1 cellular context compared by ENCODE assay signal in the genomic region with DNA sequence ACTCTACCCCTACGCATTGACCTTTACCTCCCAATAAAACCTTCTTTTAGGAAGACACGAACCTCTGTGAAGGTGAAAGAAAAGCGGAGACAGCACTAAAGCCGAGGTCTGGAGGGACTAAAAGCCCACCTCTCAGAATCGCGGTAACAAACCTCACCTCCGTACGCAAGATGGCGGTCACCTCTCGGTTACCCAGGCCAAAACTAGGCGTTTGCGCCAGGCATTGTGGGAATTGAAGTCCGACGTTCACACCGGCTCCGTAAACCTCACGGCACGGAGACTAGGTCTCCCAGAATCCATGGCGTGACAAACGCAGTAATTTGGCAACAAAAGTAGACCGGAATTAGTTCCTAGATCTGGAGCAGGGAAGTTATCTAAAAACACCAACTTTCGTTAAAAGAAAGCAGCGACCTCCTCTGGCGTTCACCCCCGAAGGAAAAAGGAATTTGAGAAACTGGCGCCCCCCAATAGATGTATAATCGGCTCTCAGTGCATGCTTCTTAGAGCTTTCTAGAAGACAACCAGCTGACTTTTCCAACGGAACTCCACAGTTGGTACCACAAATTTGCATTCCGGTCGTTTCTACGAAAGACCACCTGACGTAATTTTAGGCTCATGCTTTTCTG.
A peak's percentile ranks its signal among the peaks of the same experiment; 100 is the strongest.
TF ChIP-seq lines count a peak whose summit lies in the region.

N4BP2L2 (minus strand) TSS at position 175 of the 626 bp plus-strand sequence. CDS start 1,768 bp downstream, outside the sequence.

TF ChIP-seq in GM12878, 131 proteins besides CTCF, POLR2A, EP300 and RAD21 (continued from another document and continues in another):
- TF ChIP-seq ZNF687 (IDR thresholded peaks at IDR 0.05), result peak; percentile 58
- peak; percentile 89 for TF ChIP-seq NBN (IDR thresholded peaks at IDR 0.05)
- peak; percentile 93 for TF ChIP-seq NR2C1 (IDR thresholded peaks at IDR 0.05)
- TF ChIP-seq ATF7 (IDR thresholded peaks at IDR 0.05; ENCODE audit: low read depth), result peak; percentile 40; the same call in 1 of the 2 replicates
- TF ChIP-seq PML (IDR thresholded peaks at IDR 0.05; ENCODE audit: low read length), result peak; percentile 95
- TF ChIP-seq EGR1 (IDR thresholded peaks at IDR 0.05; ENCODE audit: borderline replicate concordance in 1 of 2, low read depth in 2 of 2, low read length in 2 of 2), result peak in 1 of 2 experiments; percentile 81; a peak in 1 of 3 replicates
- TF ChIP-seq GATAD2B (conservative IDR thresholded peaks at IDR 0.05; ENCODE audit: low read depth), result peak; percentile 56; the same call in 1 of the 2 replicates
- TF ChIP-seq GABPA (IDR thresholded peaks at IDR 0.05; ENCODE audit: low read depth), result peak; percentile 75
- TF ChIP-seq RBBP5 (conservative IDR thresholded peaks at IDR 0.05), result 0 out of 2 replicates have a peak, but pooled peaks have one; percentile 36
- TF ChIP-seq, protein P1, sequence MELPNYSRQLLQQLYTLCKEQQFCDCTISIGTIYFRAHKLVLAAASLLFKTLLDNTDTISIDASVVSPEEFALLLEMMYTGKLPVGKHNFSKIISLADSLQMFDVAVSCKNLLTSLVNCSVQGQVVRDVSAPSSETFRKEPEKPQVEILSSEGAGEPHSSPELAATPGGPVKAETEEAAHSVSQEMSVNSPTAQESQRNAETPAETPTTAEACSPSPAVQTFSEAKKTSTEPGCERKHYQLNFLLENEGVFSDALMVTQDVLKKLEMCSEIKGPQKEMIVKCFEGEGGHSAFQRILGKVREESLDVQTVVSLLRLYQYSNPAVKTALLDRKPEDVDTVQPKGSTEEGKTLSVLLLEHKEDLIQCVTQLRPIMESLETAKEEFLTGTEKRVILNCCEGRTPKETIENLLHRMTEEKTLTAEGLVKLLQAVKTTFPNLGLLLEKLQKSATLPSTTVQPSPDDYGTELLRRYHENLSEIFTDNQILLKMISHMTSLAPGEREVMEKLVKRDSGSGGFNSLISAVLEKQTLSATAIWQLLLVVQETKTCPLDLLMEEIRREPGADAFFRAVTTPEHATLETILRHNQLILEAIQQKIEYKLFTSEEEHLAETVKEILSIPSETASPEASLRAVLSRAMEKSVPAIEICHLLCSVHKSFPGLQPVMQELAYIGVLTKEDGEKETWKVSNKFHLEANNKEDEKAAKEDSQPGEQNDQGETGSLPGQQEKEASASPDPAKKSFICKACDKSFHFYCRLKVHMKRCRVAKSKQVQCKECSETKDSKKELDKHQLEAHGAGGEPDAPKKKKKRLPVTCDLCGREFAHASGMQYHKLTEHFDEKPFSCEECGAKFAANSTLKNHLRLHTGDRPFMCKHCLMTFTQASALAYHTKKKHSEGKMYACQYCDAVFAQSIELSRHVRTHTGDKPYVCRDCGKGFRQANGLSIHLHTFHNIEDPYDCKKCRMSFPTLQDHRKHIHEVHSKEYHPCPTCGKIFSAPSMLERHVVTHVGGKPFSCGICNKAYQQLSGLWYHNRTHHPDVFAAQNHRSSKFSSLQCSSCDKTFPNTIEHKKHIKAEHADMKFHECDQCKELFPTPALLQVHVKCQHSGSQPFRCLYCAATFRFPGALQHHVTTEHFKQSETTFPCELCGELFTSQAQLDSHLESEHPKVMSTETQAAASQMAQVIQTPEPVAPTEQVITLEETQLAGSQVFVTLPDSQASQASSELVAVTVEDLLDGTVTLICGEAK (IDR thresholded peaks at IDR 0.05; ENCODE audit: borderline replicate concordance), result peak; percentile 79; the same call in 1 of the 2 replicates
- TF ChIP-seq HDAC2 (IDR thresholded peaks at IDR 0.05), result no peak
- TF ChIP-seq SMARCA5 (IDR thresholded peaks at IDR 0.05), result no peak
- TF ChIP-seq, protein P2, sequence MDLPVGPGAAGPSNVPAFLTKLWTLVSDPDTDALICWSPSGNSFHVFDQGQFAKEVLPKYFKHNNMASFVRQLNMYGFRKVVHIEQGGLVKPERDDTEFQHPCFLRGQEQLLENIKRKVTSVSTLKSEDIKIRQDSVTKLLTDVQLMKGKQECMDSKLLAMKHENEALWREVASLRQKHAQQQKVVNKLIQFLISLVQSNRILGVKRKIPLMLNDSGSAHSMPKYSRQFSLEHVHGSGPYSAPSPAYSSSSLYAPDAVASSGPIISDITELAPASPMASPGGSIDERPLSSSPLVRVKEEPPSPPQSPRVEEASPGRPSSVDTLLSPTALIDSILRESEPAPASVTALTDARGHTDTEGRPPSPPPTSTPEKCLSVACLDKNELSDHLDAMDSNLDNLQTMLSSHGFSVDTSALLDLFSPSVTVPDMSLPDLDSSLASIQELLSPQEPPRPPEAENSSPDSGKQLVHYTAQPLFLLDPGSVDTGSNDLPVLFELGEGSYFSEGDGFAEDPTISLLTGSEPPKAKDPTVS (IDR thresholded peaks at IDR 0.05; ENCODE audit: low read depth, low read length), result peak; percentile 88; the same call in 1 of the 2 replicates
- TF ChIP-seq BMI1 (IDR thresholded peaks at IDR 0.05; ENCODE audit: borderline replicate concordance), result no peak
- peak; percentile 78 for TF ChIP-seq SKIL (IDR thresholded peaks at IDR 0.05; ENCODE audit: low read depth, poor library complexity, severe bottlenecking)
- TF ChIP-seq SMAD5 (IDR thresholded peaks at IDR 0.05; ENCODE audit: low read depth), result peak; percentile 81; the same call in 1 of the 2 replicates
- TF ChIP-seq, protein P3, sequence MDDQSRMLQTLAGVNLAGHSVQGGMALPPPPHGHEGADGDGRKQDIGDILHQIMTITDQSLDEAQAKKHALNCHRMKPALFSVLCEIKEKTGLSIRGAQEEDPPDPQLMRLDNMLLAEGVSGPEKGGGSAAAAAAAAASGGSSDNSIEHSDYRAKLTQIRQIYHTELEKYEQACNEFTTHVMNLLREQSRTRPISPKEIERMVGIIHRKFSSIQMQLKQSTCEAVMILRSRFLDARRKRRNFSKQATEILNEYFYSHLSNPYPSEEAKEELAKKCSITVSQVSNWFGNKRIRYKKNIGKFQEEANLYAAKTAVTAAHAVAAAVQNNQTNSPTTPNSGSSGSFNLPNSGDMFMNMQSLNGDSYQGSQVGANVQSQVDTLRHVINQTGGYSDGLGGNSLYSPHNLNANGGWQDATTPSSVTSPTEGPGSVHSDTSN (IDR thresholded peaks at IDR 0.05; ENCODE audit: insufficient replicate concordance, low read depth, low read length), result no peak
- peak; percentile 77 for TF ChIP-seq PAX8 (IDR thresholded peaks at IDR 0.05)
- no peak for TF ChIP-seq MEF2B (IDR thresholded peaks at IDR 0.05; ENCODE audit: partially characterized antibody, poor library complexity, severe bottlenecking)
- TF ChIP-seq RB1 (IDR thresholded peaks at IDR 0.05; ENCODE audit: borderline replicate concordance), result no peak
- TF ChIP-seq, protein P4, sequence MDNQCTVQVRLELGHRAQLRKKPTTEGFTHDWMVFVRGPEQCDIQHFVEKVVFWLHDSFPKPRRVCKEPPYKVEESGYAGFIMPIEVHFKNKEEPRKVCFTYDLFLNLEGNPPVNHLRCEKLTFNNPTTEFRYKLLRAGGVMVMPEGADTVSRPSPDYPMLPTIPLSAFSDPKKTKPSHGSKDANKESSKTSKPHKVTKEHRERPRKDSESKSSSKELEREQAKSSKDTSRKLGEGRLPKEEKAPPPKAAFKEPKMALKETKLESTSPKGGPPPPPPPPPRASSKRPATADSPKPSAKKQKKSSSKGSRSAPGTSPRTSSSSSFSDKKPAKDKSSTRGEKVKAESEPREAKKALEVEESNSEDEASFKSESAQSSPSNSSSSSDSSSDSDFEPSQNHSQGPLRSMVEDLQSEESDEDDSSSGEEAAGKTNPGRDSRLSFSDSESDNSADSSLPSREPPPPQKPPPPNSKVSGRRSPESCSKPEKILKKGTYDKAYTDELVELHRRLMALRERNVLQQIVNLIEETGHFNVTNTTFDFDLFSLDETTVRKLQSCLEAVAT (IDR thresholded peaks at IDR 0.05), result peak; percentile 85
- TF ChIP-seq RELB (IDR thresholded peaks at IDR 0.05; ENCODE audit: low read depth), result 0 out of 2 replicates have a peak, but pooled peaks have one; percentile 80
- TF ChIP-seq HCFC1 (IDR thresholded peaks at IDR 0.05; ENCODE audit: low read length), result peak; percentile 95
- TF ChIP-seq IRF3 (IDR thresholded peaks at IDR 0.05), result no peak
- peak; percentile 95 to 97 for TF ChIP-seq IKZF2 (IDR thresholded peaks at IDR 0.05)
- TF ChIP-seq, protein P5, sequence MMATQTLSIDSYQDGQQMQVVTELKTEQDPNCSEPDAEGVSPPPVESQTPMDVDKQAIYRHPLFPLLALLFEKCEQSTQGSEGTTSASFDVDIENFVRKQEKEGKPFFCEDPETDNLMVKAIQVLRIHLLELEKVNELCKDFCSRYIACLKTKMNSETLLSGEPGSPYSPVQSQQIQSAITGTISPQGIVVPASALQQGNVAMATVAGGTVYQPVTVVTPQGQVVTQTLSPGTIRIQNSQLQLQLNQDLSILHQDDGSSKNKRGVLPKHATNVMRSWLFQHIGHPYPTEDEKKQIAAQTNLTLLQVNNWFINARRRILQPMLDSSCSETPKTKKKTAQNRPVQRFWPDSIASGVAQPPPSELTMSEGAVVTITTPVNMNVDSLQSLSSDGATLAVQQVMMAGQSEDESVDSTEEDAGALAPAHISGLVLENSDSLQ (IDR thresholded peaks at IDR 0.05), result no peak
- TF ChIP-seq STAT1 (conservative IDR thresholded peaks at IDR 0.05), result peak; percentile 46; the same call in 1 of the 2 replicates
- peak; percentile 85 for TF ChIP-seq TARDBP (IDR thresholded peaks at IDR 0.05; ENCODE audit: borderline replicate concordance)
- 0 out of 2 replicates have a peak, but pooled peaks have one; percentile 17 for TF ChIP-seq DPF2 (IDR thresholded peaks at IDR 0.05)
- 0 out of 2 replicates have a peak, but pooled peaks have one; percentile 13 for TF ChIP-seq ZNF217 (IDR thresholded peaks at IDR 0.05)
- TF ChIP-seq BACH1 (IDR thresholded peaks at IDR 0.05; ENCODE audit: borderline replicate concordance), result 0 out of 2 replicates have a peak, but pooled peaks have one; percentile 7
- TF ChIP-seq JUND (IDR thresholded peaks at IDR 0.05; ENCODE audit: low read depth, low read length), result no peak
- peak; percentile 94 for TF ChIP-seq POLR2AphosphoS5 (IDR thresholded peaks at IDR 0.05; ENCODE audit: low read length)
- TF ChIP-seq EZH2 (IDR thresholded peaks at IDR 0.05; ENCODE audit: borderline replicate concordance, control insufficient read depth, low read depth, low read length), result no peak
- no peak for TF ChIP-seq BRCA1 (IDR thresholded peaks at IDR 0.05; ENCODE audit: low read depth, low read length)
- peak; percentile 70 for TF ChIP-seq MYC (IDR thresholded peaks at IDR 0.05; ENCODE audit: insufficient read depth, insufficient read length, insufficient replicate concordance, low read length, severe bottlenecking)
- TF ChIP-seq CREB1 (IDR thresholded peaks at IDR 0.05; ENCODE audit: low read depth), result peak; percentile 88
- TF ChIP-seq YY1 (IDR thresholded peaks at IDR 0.05; ENCODE audit: low read depth, low read length), result peak; percentile 98
- TF ChIP-seq SIX5 (IDR thresholded peaks at IDR 0.05; ENCODE audit: low read depth, low read length, severe bottlenecking), result peak; percentile 88
